Comparison of ENCODE assay signal across 1 cellular context in the genomic region with DNA sequence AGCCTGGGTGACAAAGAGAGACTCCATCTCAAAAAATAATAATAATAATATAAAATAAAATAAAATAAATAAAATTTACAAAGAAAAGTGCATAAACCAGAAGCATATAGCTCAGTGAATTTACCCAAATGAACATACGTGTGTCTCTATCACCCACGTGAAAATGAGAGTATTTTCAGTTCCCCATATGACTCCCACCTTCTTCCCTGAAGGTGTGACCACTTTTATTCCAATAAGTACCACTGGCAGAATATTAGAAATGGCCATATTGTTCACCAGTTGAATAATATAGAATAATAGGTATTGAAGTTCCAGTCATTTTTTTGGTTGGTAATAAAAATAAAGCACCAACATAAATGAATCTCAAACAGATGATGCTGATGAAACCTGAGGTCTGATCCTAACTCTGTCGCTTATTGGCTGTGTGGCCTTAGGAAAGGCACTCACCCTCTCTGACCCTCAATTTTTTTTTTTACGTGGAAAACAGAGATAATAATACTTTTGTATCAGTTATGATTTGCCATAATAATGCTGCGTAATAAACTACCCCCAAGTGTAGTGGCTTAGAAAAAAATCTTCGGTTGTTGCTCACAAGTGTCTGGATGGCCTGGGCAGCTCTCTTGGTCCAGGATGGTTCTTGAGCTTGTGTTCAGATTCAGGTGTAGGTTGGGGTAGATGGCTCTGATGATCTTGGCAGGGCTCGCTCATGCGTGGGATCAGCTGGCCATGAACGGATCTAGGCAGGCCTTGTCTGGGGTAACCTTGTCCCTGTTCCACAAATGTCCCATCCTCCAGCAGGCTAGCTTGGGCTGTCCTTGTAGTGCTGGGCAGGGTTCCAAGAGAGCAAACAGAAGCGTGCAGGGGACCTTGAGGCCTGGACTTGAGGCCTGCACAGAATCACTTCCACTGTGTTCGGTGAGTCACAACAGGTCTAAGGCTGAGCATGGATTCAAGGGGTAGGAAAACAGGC.
TF ChIP-seq lines count a peak whose summit lies in the region.

No MANE protein-coding gene starts in this region.

TF ChIP-seq in GM12878, 131 proteins besides CTCF, POLR2A, EP300 and RAD21 (continued from another document and continues in another):
- TF ChIP-seq NKRF (conservative IDR thresholded peaks at IDR 0.05) (no peak), TARDBP (IDR thresholded peaks at IDR 0.05; ENCODE audit: borderline replicate concordance) (no peak), KLF5 (IDR thresholded peaks at IDR 0.05; ENCODE audit: partially characterized antibody) (no peak), ZNF622 (IDR thresholded peaks at IDR 0.05) (no peak), NBN (IDR thresholded peaks at IDR 0.05) (no peak), SRF (IDR thresholded peaks at IDR 0.05; ENCODE audit: low read depth in 2 of 2, low read length in 2 of 2) (no peak), MEF2B (IDR thresholded peaks at IDR 0.05; ENCODE audit: partially characterized antibody, poor library complexity, severe bottlenecking) (no peak), USF2 (IDR thresholded peaks at IDR 0.05; ENCODE audit: borderline replicate concordance, low read depth, low read length) (no peak), SIN3A (IDR thresholded peaks at IDR 0.05; ENCODE audit: low read depth, low read length) (no peak), KAT2A (conservative IDR thresholded peaks at IDR 0.05; ENCODE audit: control insufficient read depth, low read depth, low read length) (no peak), ZNF217 (IDR thresholded peaks at IDR 0.05) (peak; percentile 88), IKZF1 (conservative IDR thresholded peaks at IDR 0.05) (peak; percentile 31; the same call in 1 of the 2 replicates), SREBF2 (IDR thresholded peaks at IDR 0.05; ENCODE audit: low read length) (no peak), NFYA (IDR thresholded peaks at IDR 0.05; ENCODE audit: borderline replicate concordance, low read depth, low read length) (no peak), ZNF384 (IDR thresholded peaks at IDR 0.05; ENCODE audit: borderline replicate concordance, low read depth, low read length) (no peak), CBX3 (IDR thresholded peaks at IDR 0.05; ENCODE audit: borderline replicate concordance, low read depth) (no peak), GABPA (IDR thresholded peaks at IDR 0.05; ENCODE audit: low read depth) (no peak), CEBPZ (IDR thresholded peaks at IDR 0.05; ENCODE audit: low read depth, low read length) (no peak), POLR2AphosphoS5 (IDR thresholded peaks at IDR 0.05; ENCODE audit: low read length) (no peak), YBX1 (IDR thresholded peaks at IDR 0.05) (no peak), MAX (IDR thresholded peaks at IDR 0.05; ENCODE audit: low read depth, low read length) (no peak), PAX5 (IDR thresholded peaks at IDR 0.05; ENCODE audit: borderline replicate concordance, low read depth, low read length) (no peak), SMARCA5 (IDR thresholded peaks at IDR 0.05) (0 out of 2 replicates have a peak, but pooled peaks have one; percentile 56), RELA (IDR thresholded peaks at IDR 0.05; ENCODE audit: borderline replicate concordance, partially characterized antibody) (no peak), CHD4 (IDR thresholded peaks at IDR 0.05) (no peak), CREB1 (IDR thresholded peaks at IDR 0.05; ENCODE audit: low read depth) (no peak), ZZZ3 (IDR thresholded peaks at IDR 0.05; ENCODE audit: control insufficient read depth, insufficient read length, low read depth) (no peak), RCOR1 (conservative IDR thresholded peaks at IDR 0.05; ENCODE audit: low read depth, low read length) (no peak), GATAD2B (conservative IDR thresholded peaks at IDR 0.05; ENCODE audit: low read depth) (no peak), CREM (IDR thresholded peaks at IDR 0.05; ENCODE audit: low read depth) (no peak), RUNX3 (IDR thresholded peaks at IDR 0.05; ENCODE audit: low read length) (peak; percentile 42; the same call in 1 of the 2 replicates), EED (IDR thresholded peaks at IDR 0.05; ENCODE audit: low read depth) (no peak), PRDM15 (CRISPR knock-in tag; IDR thresholded peaks at IDR 0.05) (no peak), CBX5 (IDR thresholded peaks at IDR 0.05; ENCODE audit: low read depth) (no peak), BACH1 (IDR thresholded peaks at IDR 0.05; ENCODE audit: borderline replicate concordance) (no peak), DPF2 (IDR thresholded peaks at IDR 0.05) (no peak), ATF7 (IDR thresholded peaks at IDR 0.05; ENCODE audit: low read depth) (no peak)
- TF ChIP-seq, protein P1, sequence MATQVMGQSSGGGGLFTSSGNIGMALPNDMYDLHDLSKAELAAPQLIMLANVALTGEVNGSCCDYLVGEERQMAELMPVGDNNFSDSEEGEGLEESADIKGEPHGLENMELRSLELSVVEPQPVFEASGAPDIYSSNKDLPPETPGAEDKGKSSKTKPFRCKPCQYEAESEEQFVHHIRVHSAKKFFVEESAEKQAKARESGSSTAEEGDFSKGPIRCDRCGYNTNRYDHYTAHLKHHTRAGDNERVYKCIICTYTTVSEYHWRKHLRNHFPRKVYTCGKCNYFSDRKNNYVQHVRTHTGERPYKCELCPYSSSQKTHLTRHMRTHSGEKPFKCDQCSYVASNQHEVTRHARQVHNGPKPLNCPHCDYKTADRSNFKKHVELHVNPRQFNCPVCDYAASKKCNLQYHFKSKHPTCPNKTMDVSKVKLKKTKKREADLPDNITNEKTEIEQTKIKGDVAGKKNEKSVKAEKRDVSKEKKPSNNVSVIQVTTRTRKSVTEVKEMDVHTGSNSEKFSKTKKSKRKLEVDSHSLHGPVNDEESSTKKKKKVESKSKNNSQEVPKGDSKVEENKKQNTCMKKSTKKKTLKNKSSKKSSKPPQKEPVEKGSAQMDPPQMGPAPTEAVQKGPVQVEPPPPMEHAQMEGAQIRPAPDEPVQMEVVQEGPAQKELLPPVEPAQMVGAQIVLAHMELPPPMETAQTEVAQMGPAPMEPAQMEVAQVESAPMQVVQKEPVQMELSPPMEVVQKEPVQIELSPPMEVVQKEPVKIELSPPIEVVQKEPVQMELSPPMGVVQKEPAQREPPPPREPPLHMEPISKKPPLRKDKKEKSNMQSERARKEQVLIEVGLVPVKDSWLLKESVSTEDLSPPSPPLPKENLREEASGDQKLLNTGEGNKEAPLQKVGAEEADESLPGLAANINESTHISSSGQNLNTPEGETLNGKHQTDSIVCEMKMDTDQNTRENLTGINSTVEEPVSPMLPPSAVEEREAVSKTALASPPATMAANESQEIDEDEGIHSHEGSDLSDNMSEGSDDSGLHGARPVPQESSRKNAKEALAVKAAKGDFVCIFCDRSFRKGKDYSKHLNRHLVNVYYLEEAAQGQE (IDR thresholded peaks at IDR 0.05; ENCODE audit: low read depth, low read length): no peak
- TF ChIP-seq, protein P2, sequence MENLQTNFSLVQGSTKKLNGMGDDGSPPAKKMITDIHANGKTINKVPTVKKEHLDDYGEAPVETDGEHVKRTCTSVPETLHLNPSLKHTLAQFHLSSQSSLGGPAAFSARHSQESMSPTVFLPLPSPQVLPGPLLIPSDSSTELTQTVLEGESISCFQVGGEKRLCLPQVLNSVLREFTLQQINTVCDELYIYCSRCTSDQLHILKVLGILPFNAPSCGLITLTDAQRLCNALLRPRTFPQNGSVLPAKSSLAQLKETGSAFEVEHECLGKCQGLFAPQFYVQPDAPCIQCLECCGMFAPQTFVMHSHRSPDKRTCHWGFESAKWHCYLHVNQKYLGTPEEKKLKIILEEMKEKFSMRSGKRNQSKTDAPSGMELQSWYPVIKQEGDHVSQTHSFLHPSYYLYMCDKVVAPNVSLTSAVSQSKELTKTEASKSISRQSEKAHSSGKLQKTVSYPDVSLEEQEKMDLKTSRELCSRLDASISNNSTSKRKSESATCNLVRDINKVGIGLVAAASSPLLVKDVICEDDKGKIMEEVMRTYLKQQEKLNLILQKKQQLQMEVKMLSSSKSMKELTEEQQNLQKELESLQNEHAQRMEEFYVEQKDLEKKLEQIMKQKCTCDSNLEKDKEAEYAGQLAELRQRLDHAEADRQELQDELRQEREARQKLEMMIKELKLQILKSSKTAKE (IDR thresholded peaks at IDR 0.05; ENCODE audit: low read depth, poor library complexity, severe bottlenecking): no peak
- TF ChIP-seq, protein P3, sequence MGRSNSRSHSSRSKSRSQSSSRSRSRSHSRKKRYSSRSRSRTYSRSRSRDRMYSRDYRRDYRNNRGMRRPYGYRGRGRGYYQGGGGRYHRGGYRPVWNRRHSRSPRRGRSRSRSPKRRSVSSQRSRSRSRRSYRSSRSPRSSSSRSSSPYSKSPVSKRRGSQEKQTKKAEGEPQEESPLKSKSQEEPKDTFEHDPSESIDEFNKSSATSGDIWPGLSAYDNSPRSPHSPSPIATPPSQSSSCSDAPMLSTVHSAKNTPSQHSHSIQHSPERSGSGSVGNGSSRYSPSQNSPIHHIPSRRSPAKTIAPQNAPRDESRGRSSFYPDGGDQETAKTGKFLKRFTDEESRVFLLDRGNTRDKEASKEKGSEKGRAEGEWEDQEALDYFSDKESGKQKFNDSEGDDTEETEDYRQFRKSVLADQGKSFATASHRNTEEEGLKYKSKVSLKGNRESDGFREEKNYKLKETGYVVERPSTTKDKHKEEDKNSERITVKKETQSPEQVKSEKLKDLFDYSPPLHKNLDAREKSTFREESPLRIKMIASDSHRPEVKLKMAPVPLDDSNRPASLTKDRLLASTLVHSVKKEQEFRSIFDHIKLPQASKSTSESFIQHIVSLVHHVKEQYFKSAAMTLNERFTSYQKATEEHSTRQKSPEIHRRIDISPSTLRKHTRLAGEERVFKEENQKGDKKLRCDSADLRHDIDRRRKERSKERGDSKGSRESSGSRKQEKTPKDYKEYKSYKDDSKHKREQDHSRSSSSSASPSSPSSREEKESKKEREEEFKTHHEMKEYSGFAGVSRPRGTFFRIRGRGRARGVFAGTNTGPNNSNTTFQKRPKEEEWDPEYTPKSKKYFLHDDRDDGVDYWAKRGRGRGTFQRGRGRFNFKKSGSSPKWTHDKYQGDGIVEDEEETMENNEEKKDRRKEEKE (IDR thresholded peaks at IDR 0.05): no peak
